11 cellular contexts compared by ENCODE assay signal in the genomic region with DNA sequence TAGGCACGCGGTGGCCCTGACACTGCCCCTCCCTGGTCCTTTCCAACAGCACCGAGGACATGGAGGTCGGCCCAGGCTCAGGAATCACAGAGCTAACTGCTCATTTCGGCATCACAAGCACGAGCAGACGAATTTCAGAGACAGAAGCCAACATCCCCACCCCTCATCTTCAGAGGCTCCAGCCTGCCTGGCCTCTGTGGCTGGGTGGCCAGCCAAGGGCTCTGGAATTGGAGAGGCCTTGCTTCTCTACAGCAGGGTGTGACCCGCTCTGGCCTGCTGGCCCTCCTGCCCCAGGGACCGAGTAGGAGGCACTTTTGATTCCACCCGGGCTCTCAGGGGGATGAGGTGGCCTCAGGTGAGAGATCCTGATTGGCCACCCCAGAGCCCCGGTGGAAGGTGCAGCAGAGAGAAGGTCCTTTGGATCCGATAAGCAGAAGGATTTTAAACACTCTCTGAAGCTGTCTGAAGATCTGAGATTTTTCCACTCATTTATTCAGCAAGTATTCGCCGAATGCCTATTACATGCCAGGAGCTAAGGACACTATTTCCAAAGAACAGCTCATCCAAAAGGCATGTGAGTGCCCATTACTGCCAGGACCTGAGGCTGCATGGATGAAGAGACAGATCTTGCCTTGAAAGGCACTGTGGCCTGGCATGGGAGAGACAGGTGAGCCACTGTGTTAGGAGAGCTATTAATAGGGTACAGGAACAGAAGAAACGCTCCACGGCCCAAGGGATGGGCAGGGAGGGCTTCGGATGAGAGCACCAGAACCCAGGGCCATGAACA. TPM values are rescaled to one million over a fixed set of nuclear protein-coding genes. Genes with fewer than 3 reads are reported as not detected.
DNase-seq lines count a peak whose midpoint lies in the region; ATAC-seq and TF ChIP-seq lines count a peak whose summit lies in the region.
"Had no signal": no experiment of that assay in that cellular context is flagged by ENCODE, and none has a peak within 500 bp of the region (broad histone marks: within the 10 kb centered on the region; RNA-seq: fewer than 3 reads in every experiment).

No MANE protein-coding gene starts in this region.

- H3K4me1 Mint-ChIP-seq in activated CD4-positive, alpha-beta T cell treated with anti-CD3 and anti-CD28 coated beads, Interleukin-2, amount 10 ng/mL, durations not matched to agents 7 days and 5 days = peaks cover 3% of the 10 kb centered on the region

- DNase-seq in M059J (ENCODE audit: low read depth) (peak; percentile 87), lower leg skin (ENCODE audit: low spot score in 2 of 2) (peak; percentile 59 to 91), tibial nerve (ENCODE audit: low spot score in 2 of 2) (no peak)
- no peak for DNase-seq in activated CD4-positive, alpha-beta T cell treated with anti-CD3 and anti-CD28 coated beads, Interleukin-2, amount 10 ng/mL, durations not matched to agents 7 days and 5 days
- DNase-seq in activated naive CD4-positive, alpha-beta T cell treated with anti-CD3 and anti-CD28 coated beads, Interleukin-2, amount 50 U/mL, for 16 hours = no peak
- DNase-seq: activated T-cell treated with anti-CD3 and anti-CD28 coated beads, Interleukin-2, amount 50 U/mL, for 1 hour; KG1; SHP77 treated with DMSO at 0.1 percent for 48 hours had no signal

- H3K4me3 ChIP-seq in lower leg skin (ENCODE audit: low read depth, poor library complexity, severe bottlenecking) (no peak overlapping the region), tibial nerve (peak overlapping the region in 1 of 4 donors; percentile 18)

- H3K27me3 Mint-ChIP-seq in activated CD4-positive, alpha-beta T cell treated with anti-CD3 and anti-CD28 coated beads, Interleukin-2, amount 10 ng/mL, durations not matched to agents 7 days and 5 days = no peaks in the 10 kb centered on the region

- intact Hi-C loops in lower leg skin (cut with DNase I; ENCODE audit: low total_unique reads) = no loop called here

- H3K36me3 Mint-ChIP-seq in activated CD4-positive, alpha-beta T cell treated with anti-CD3 and anti-CD28 coated beads, Interleukin-2, amount 10 ng/mL, durations not matched to agents 7 days and 5 days (ENCODE audit: low read depth) = peaks cover 2% of the 10 kb centered on the region

- no peak overlapping the region for H3K4me3 Mint-ChIP-seq in activated CD4-positive, alpha-beta T cell treated with anti-CD3 and anti-CD28 coated beads, Interleukin-2, amount 10 ng/mL, durations not matched to agents 7 days and 5 days

- peak overlapping the region; percentile 90 for H3K27ac ChIP-seq in cingulate gyrus (ENCODE audit: low read depth, low read length)
- peak overlapping the region; percentile 80 to 91 (median 86) for H3K27ac ChIP-seq in tibial nerve

- TF ChIP-seq CTCF in lower leg skin (IDR thresholded peaks at IDR 0.05) = no peak
- TF ChIP-seq CTCF in tibial nerve (IDR thresholded peaks at IDR 0.05) = no peak

- 27 to 30% methylated on average over 16 to 17 of the region's 17 CpGs for WGBS in lower leg skin, 2 donors
- 75 to 76% methylated on average over 13 to 17 of the region's 17 CpGs for WGBS in tibial nerve, 2 donors

- CTCF ChIA-PET in activated CD4-positive, alpha-beta T cell treated with anti-CD3 and anti-CD28 coated beads, Interleukin-2, amount 10 ng/mL, durations not matched to agents 7 days and 5 days (lab: Charles Lee) = interaction anchor here (0.9 to 1.5 kb wide), 2 partner anchors 10 to 31 kb away, joined by 3 to 7 read pairs; partner anchors contain the start of genes BAG5 and COA8

- H3K27ac Mint-ChIP-seq in activated CD4-positive, alpha-beta T cell treated with anti-CD3 and anti-CD28 coated beads, Interleukin-2, amount 10 ng/mL, durations not matched to agents 7 days and 5 days = no peak overlapping the region

- peak in 1 of 2 donors; percentile 14 for TF ChIP-seq EP300 in tibial nerve (IDR thresholded peaks at IDR 0.05)

- H3K4me1 ChIP-seq in tibial nerve = peaks cover 9 to 78% (median 43%) of the 10 kb centered on the region in 4 donors

- no peaks in the 10 kb centered on the region for H3K9me3 Mint-ChIP-seq in activated CD4-positive, alpha-beta T cell treated with anti-CD3 and anti-CD28 coated beads, Interleukin-2, amount 10 ng/mL, durations not matched to agents 7 days and 5 days

- H3K36me3 ChIP-seq in tibial nerve = no peaks in the 10 kb centered on the region

- POLR2A ChIA-PET in activated CD4-positive, alpha-beta T cell treated with anti-CD3 and anti-CD28 coated beads, Interleukin-2, amount 10 ng/mL, durations not matched to agents 7 days and 5 days (lab: Charles Lee) = no interaction called here

- H3K9me3 ChIP-seq in tibial nerve = no peaks in the 10 kb centered on the region

- H3K27me3 ChIP-seq in tibial nerve = no peaks in the 10 kb centered on the region

- TF ChIP-seq POLR2A in lower leg skin (IDR thresholded peaks at IDR 0.05) (no peak), tibial nerve (IDR thresholded peaks at IDR 0.05) (no peak)

- ATAC-seq in HG03045 (IDR thresholded peaks at IDR 0.05; ENCODE audit: unreplicated experiment) (no peak), HG02885 (IDR thresholded peaks at IDR 0.05; ENCODE audit: poor library complexity, unreplicated experiment) (no peak)

RNA-seq across cellular contexts. Expression of gene BAG5, which starts 10.3 kb away (rescaled TPM):
- total RNA-seq in M059J (2014; rRNA removed; shearing (Covaris generic)) = 18.6 and 22.6 TPM in 2 replicates
- total RNA-seq in lower leg skin = 10 to 100 TPM; 40.3 to 44.3 (median 43.1) TPM
- 10 to 100 TPM; 26.1 to 36.5 (median 31.7) TPM for total RNA-seq in tibial nerve
- 10 to 100 TPM; 29.8 to 30.5 TPM for total RNA-seq in activated CD4-positive, alpha-beta T cell treated with anti-CD3 and anti-CD28 coated beads, Interleukin-2, amount 10 ng/mL, durations not matched to agents 7 days and 5 days

RNA-seq across cellular contexts. Expression of gene COA8, which starts 10.6 kb away (rescaled TPM):
- 17.7 and 30.7 TPM in 2 replicates for total RNA-seq in M059J (2014; rRNA removed; shearing (Covaris generic))
- 10 to 100 TPM; 21.0 to 32.9 (median 30.0) TPM for total RNA-seq in lower leg skin
- total RNA-seq in tibial nerve = 10 to 100 TPM in 3 of 4 donors, 1 to 10 TPM in 1; 7.2 to 31.6 (median 12.3) TPM
- total RNA-seq in activated CD4-positive, alpha-beta T cell treated with anti-CD3 and anti-CD28 coated beads, Interleukin-2, amount 10 ng/mL, durations not matched to agents 7 days and 5 days = 10 to 100 TPM; 24.7 to 24.9 TPM

RNA-seq across cellular contexts. Expression of gene TRMT61A, which starts 23.2 kb away (rescaled TPM):
- total RNA-seq in M059J (2014; rRNA removed; shearing (Covaris generic)) = 4.8 and 8.1 TPM in 2 replicates
- total RNA-seq in lower leg skin = 10 to 100 TPM in 3 of 4 donors, 1 to 10 TPM in 1; 9.2 to 22.5 (median 16.0) TPM
- total RNA-seq in tibial nerve = 10 to 100 TPM; 17.9 to 32.4 (median 22.4) TPM
- 1 to 10 TPM; 7.0 to 8.8 TPM for total RNA-seq in activated CD4-positive, alpha-beta T cell treated with anti-CD3 and anti-CD28 coated beads, Interleukin-2, amount 10 ng/mL, durations not matched to agents 7 days and 5 days

RNA-seq across cellular contexts. Expression of gene CKB, which starts 29.6 kb away (rescaled TPM):
- total RNA-seq in M059J (2014; rRNA removed; shearing (Covaris generic)) = 42.2 and 63.3 TPM in 2 replicates
- total RNA-seq in lower leg skin (100 to 1,000 TPM; 168 to 236 (median 214) TPM), tibial nerve (100 to 1,000 TPM in 3 of 4 donors, 10 to 100 TPM in 1; 75.6 to 249 (median 141) TPM)
- total RNA-seq in activated CD4-positive, alpha-beta T cell treated with anti-CD3 and anti-CD28 coated beads, Interleukin-2, amount 10 ng/mL, durations not matched to agents 7 days and 5 days = under 1 TPM; 0.52 to 0.67 TPM

Comparison
In these comparisons a context has a peak if more than half of its experiments do, and no peak if none do; other contexts are left out.
1. DNase-seq: peak in M059J (single experiment) and lower leg skin (2 of 2); none in tibial nerve (0 of 2), activated CD4-positive, alpha-beta T cell treated with anti-CD3 and anti-CD28 coated beads, Interleukin-2, amount 10 ng/mL, durations not matched to agents 7 days and 5 days (single experiment) and activated naive CD4-positive, alpha-beta T cell treated with anti-CD3 and anti-CD28 coated beads, Interleukin-2, amount 50 U/mL, for 16 hours (single experiment).